8 cellular contexts compared by ENCODE assay signal in the genomic region with DNA sequence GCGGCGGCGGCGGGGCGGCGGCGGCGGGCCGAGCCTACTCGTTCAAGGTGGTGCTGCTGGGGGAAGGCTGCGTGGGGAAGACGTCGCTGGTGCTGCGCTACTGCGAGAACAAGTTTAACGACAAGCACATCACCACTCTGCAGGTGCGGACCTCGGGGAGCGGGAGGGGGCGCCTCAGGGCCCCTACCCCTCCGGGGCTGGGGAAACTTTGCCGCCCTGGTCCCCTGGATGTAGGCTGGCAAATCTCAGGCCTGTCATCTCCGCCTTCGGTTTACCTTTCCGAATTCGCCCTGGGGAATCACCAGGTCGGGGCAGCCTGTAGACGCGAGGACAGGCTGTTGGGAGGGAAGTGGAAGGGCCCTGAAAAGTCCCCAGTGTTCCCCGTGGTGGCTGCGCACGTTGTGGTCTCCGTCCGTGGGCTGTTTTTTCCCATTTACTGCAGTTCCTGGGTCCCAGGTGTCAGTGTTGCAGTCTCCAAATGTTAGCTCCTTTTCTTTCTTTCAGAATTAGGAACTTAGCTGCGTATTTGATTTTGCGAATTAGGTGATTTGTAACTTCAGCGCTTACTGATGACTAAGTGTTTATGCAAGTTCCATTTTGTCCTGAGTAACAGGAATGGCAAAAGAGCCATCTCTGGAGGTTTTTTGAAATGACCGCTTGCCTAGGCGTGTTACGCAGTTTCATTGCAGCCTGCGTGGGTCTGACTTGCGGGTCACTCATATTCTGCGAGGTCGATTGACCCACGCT. TPM values are rescaled to one million over a fixed set of nuclear protein-coding genes. Genes with fewer than 3 reads are reported as not detected.
DNase-seq lines count a peak whose midpoint lies in the region; ATAC-seq and TF ChIP-seq lines count a peak whose summit lies in the region.

No MANE protein-coding gene starts in this region.

- CTCF ChIA-PET in WTC11 (lab: Charles Lee): interaction anchor here (1.0 kb wide), 3 partner anchors 12 to 119 kb away, joined by 3 to 5 read pairs (median 4); partner anchors contain the start of gene THAP2

- H3K36me3 Mint-ChIP-seq in WTC11: peaks cover 19% of the 10 kb centered on the region
- peaks cover 20% of the 10 kb centered on the region for H3K36me3 Mint-ChIP-seq in central memory CD8-positive, alpha-beta T cell (ENCODE audit: insufficient read depth)

- DNase-seq in DMS53 treated with DMSO at 0.1 percent for 48 hours (lab: John Stamatoyannopoulos, UW; ENCODE audit: unreplicated experiment) (peak; percentile 41), HT1080 (ENCODE audit: low read depth) (peak; percentile 42), WTC11 (ENCODE audit: low spot score) (no peak), left lobe of liver (ENCODE audit: low spot score) (peak; percentile 56), NCI-H748 (lab: John Stamatoyannopoulos, UW; ENCODE audit: unreplicated experiment) (no peak)
- DNase-seq in central memory CD8-positive, alpha-beta T cell (ENCODE audit: low spot score in 2 of 2): peak; percentile 47 to 59
- DNase-seq in stimulated activated CD4-positive, alpha-beta T cell treated with anti-CD3 and anti-CD28 coated beads, Interleukin-1b, Interleukin-23, amount 100 ng/mL, for 48 hours: peak; percentile 70

- peaks cover 29% of the 10 kb centered on the region for H3K4me1 Mint-ChIP-seq in WTC11
- peaks cover 42% of the 10 kb centered on the region for H3K4me1 Mint-ChIP-seq in central memory CD8-positive, alpha-beta T cell

- no peaks in the 10 kb centered on the region; the same call in 1 of the 2 replicates for H3K27me3 Mint-ChIP-seq in WTC11 (ENCODE audit: low read depth)
- peaks cover 26% of the 10 kb centered on the region for H3K27me3 Mint-ChIP-seq in central memory CD8-positive, alpha-beta T cell

- POLR2A ChIA-PET in WTC11 (lab: Charles Lee): interaction anchor here (0.6 to 1.8 kb wide), 4 partner anchors 41 to 716 kb away, joined by 3 to 16 read pairs (median 6); partner anchors contain the start of genes THAP2, TMEM19 and ZFC3H1

- H3K27ac Mint-ChIP-seq in WTC11: peak overlapping the region; percentile 57
- H3K27ac Mint-ChIP-seq in central memory CD8-positive, alpha-beta T cell (ENCODE audit: low read depth): peak overlapping the region; percentile 98

- no peak for TF ChIP-seq CTCF in WTC11 (IDR thresholded peaks at IDR 0.05)

- ATAC-seq in GM21381 (IDR thresholded peaks at IDR 0.05; ENCODE audit: unreplicated experiment) (peak; percentile 45), WTC11 (peak; percentile 11), left lobe of liver (peak; percentile 42)
- peak; percentile 61 for ATAC-seq in central memory CD8-positive, alpha-beta T cell (replicated peaks; ENCODE audit: extremely low read depth, poor library complexity, severe bottlenecking)

- peak overlapping the region; percentile 85 for H3K4me3 Mint-ChIP-seq in WTC11
- H3K4me3 Mint-ChIP-seq in central memory CD8-positive, alpha-beta T cell: peak overlapping the region; percentile 87

- H3K9me3 Mint-ChIP-seq in WTC11: no peaks in the 10 kb centered on the region
- H3K9me3 Mint-ChIP-seq in central memory CD8-positive, alpha-beta T cell: no peaks in the 10 kb centered on the region

TF ChIP-seq in WTC11, 78 proteins besides CTCF, POLR2A, EP300 and RAD21:
- no peak for TF ChIP-seq ERG (CRISPR knock-in tag; IDR thresholded peaks at IDR 0.05)
- TF ChIP-seq, protein P1, sequence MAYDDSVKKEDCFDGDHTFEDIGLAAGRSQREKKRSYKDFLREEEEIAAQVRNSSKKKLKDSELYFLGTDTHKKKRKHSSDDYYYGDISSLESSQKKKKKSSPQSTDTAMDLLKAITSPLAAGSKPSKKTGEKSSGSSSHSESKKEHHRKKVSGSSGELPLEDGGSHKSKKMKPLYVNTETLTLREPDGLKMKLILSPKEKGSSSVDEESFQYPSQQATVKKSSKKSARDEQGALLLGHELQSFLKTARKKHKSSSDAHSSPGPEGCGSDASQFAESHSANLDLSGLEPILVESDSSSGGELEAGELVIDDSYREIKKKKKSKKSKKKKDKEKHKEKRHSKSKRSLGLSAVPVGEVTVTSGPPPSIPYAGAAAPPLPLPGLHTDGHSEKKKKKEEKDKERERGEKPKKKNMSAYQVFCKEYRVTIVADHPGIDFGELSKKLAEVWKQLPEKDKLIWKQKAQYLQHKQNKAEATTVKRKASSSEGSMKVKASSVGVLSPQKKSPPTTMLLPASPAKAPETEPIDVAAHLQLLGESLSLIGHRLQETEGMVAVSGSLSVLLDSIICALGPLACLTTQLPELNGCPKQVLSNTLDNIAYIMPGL (CRISPR knock-in tag; IDR thresholded peaks at IDR 0.05): 0 out of 2 replicates have a peak, but pooled peaks have one; percentile 5
TF ChIP-seq in WTC11: peak in this region for 1.

RNA-seq across cellular contexts. Expression of gene RAB21, which starts 0.7 kb away (rescaled TPM):
- total RNA-seq in HT1080 (2014; rRNA removed; shearing (Covaris generic)): 33.2 and 37.8 TPM in 2 replicates
- polyA plus RNA-seq in HT1080 (2015; cell fraction: cytosol; rRNA removed): 38.6 and 41.1 TPM in 2 replicates
- 20.9 and 24.1 TPM in 2 replicates for polyA plus RNA-seq in HT1080 (2015; cell fraction: nucleus; rRNA removed)
- 32.6 to 35.8 TPM (median 33.6 TPM) in 3 replicates for total RNA-seq in WTC11 (2021)
- total RNA-seq in left lobe of liver: 29.2 TPM

Comparison
In these comparisons a context has a peak if more than half of its experiments do, and no peak if none do; other contexts are left out.
1. DNase-seq: peak in DMS53 treated with DMSO at 0.1 percent for 48 hours (single experiment), HT1080 (single experiment), central memory CD8-positive, alpha-beta T cell (2 of 2), left lobe of liver (single experiment) and stimulated activated CD4-positive, alpha-beta T cell treated with anti-CD3 and anti-CD28 coated beads, Interleukin-1b, Interleukin-23, amount 100 ng/mL, for 48 hours (single experiment); none in WTC11 (single experiment) and NCI-H748 (single experiment).
2. ATAC-seq: peak in every context shown above with its lines; median percentile 61 in central memory CD8-positive, alpha-beta T cell; 45 in GM21381; 42 in left lobe of liver; 11 in WTC11.